9 cellular contexts compared by ENCODE assay signal in the genomic region with DNA sequence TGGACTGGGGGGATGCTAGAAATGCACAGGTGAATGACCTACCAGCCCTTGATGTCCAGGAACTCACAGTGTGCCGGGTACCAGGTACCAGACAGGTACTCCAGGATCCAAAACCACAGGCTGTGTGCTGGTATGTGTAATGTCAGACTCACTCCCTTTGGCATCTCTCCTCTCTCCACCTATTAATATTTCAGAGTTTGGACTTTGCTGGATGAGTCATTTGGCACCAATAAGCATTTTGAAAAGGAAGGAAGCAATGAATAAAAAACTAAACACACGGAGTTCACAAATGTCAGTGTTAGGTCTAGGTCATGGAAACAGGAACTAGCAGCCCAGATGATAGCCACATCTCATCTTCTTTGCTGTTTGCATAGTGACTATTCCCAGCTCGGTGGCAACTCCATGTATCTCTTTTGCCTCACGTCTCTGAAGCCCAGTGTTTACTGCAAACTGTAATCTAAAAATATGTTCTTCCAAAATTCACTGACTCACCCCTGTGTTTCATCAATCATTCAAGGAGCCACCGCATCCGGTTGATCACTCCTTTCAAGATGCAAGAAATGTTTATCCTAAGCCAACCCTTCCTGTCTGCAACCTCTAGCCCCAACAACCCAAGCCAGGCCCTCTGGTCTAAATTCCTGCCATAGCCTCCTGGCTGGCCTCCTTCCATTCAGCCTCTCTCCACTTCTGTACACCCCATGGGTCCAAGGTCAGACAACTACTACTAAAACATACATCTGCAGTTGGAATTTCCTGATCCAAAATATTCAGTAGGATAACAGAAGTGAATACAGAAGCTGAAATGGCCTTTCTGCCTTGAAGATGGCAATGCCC. TPM values are rescaled to one million over a fixed set of nuclear protein-coding genes. Genes with fewer than 3 reads are reported as not detected.
DNase-seq lines count a peak whose midpoint lies in the region; ATAC-seq and TF ChIP-seq lines count a peak whose summit lies in the region.
"Had no signal": no experiment of that assay in that cellular context is flagged by ENCODE, and none has a peak within 500 bp of the region (broad histone marks: within the 10 kb centered on the region; RNA-seq: fewer than 3 reads in every experiment).

No MANE protein-coding gene starts in this region.

- peak; percentile 78 for ATAC-seq in activated CD8-positive, alpha-beta T cell treated with anti-CD3 and anti-CD28 coated beads for 36 hours
- ATAC-seq in heart left ventricle (peak; percentile 69 to 84 (median 81)), GM21786 (IDR thresholded peaks at IDR 0.05; ENCODE audit: unreplicated experiment) (no peak)

- H3K27me3 ChIP-seq in heart left ventricle = no peaks in the 10 kb centered on the region

- intact Hi-C loops in activated CD8-positive, alpha-beta T cell treated with anti-CD3 and anti-CD28 coated beads for 36 hours (cut with micrococcal nuclease) = no loop called here
- intact Hi-C loops in heart left ventricle (cut with DNase I) = loop anchor here in 2 of 10 donors (5.0 kb wide), 1 partner anchor 36 kb away; no protein-coding TSS in a partner anchor

- no peak for TF ChIP-seq CTCF in activated CD8-positive, alpha-beta T cell treated with anti-CD3 and anti-CD28 coated beads for 36 hours (IDR thresholded peaks at IDR 0.05)
- no peak for TF ChIP-seq CTCF in heart left ventricle (IDR thresholded peaks at IDR 0.05)

- H3K4me3 ChIP-seq in heart left ventricle = no peak overlapping the region

- no peak overlapping the region for H3K4me3 Mint-ChIP-seq in activated CD8-positive, alpha-beta T cell treated with anti-CD3 and anti-CD28 coated beads for 36 hours
- H3K4me3 Mint-ChIP-seq: activated naive CD8-positive, alpha-beta T cell had no signal

- H3K9me3 ChIP-seq in heart left ventricle = no peaks in the 10 kb centered on the region

- peaks cover 6 to 78% (median 66%) of the 10 kb centered on the region in 12 donors for H3K4me1 ChIP-seq in heart left ventricle

- WGBS in heart left ventricle, 4 donors = 10 to 17% (median 12%) methylated on average over 6 of the region's 6 CpGs

- no peak overlapping the region for H3K27ac Mint-ChIP-seq in activated CD8-positive, alpha-beta T cell treated with anti-CD3 and anti-CD28 coated beads for 36 hours
- H3K27ac Mint-ChIP-seq: activated naive CD8-positive, alpha-beta T cell had no signal

- POLR2A ChIA-PET in activated CD8-positive, alpha-beta T cell treated with anti-CD3 and anti-CD28 coated beads for 36 hours (lab: Charles Lee) = no interaction called here

- H3K27ac ChIP-seq in heart left ventricle = peak overlapping the region; percentile 44 to 84 (median 62)

- peak; percentile 92 for DNase-seq in AG08395 (ENCODE audit: low spot score)
- peak; percentile 96 for DNase-seq in HS-27A (ENCODE audit: low read depth)
- DNase-seq in activated CD8-positive, alpha-beta T cell treated with anti-CD3 and anti-CD28 coated beads for 36 hours = peak; percentile 62
- peak in 2 of 5 donors; percentile 34 to 52 for DNase-seq in heart left ventricle
- DNase-seq in stimulated activated CD8-positive, alpha-beta memory T cell treated with anti-CD3 and anti-CD28 coated beads, Interleukin-4, amount 100 ng/mL, for 48 hours = peak; percentile 27
- DNase-seq in NCI-H146 (lab: John Stamatoyannopoulos, UW) = no peak
- no peak for DNase-seq in middle frontal gyrus (ENCODE audit: extremely low spot score, low spot score)

- no peaks in the 10 kb centered on the region for H3K36me3 Mint-ChIP-seq in activated CD8-positive, alpha-beta T cell treated with anti-CD3 and anti-CD28 coated beads for 36 hours (ENCODE audit: low read depth)
- H3K36me3 Mint-ChIP-seq: activated naive CD8-positive, alpha-beta T cell had no signal

- H3K9me3 Mint-ChIP-seq in activated CD8-positive, alpha-beta T cell treated with anti-CD3 and anti-CD28 coated beads for 36 hours = no peaks in the 10 kb centered on the region

- TF ChIP-seq POLR2A in heart left ventricle (IDR thresholded peaks at IDR 0.05) = no peak

- peaks cover 11% of the 10 kb centered on the region for H3K4me1 Mint-ChIP-seq in activated CD8-positive, alpha-beta T cell treated with anti-CD3 and anti-CD28 coated beads for 36 hours (ENCODE audit: low read depth)

- CTCF ChIA-PET in activated CD8-positive, alpha-beta T cell treated with anti-CD3 and anti-CD28 coated beads for 36 hours (lab: Charles Lee) = interaction anchor here (0.7 kb wide), 1 partner anchor 11 kb away, joined by 3 read pairs; no protein-coding TSS in a partner anchor

- H3K27me3 Mint-ChIP-seq in activated CD8-positive, alpha-beta T cell treated with anti-CD3 and anti-CD28 coated beads for 36 hours = peaks cover 27% of the 10 kb centered on the region

- H3K36me3 ChIP-seq in heart left ventricle = no peaks in the 10 kb centered on the region

RNA-seq across cellular contexts. Expression of a gene that starts 8.4 kb away (rescaled TPM):
- 1 to 10 TPM in 1 of 2 experiments, under 1 TPM in 1; 0.41 to 1.1 TPM for total RNA-seq in activated CD8-positive, alpha-beta T cell treated with anti-CD3 and anti-CD28 coated beads for 36 hours
- 100 to 1,000 TPM in 8 of 9 donors, 10 to 100 TPM in 1; 96.3 to 223 (median 118) TPM for total RNA-seq in heart left ventricle
- polyA plus RNA-seq in heart left ventricle = 100 to 1,000 TPM in 1 of 2 donors, 10 to 100 TPM in 1; 23.1 to 159 TPM

RNA-seq across cellular contexts. Expression of a gene that starts 55.8 kb away (rescaled TPM):
- total RNA-seq in activated CD8-positive, alpha-beta T cell treated with anti-CD3 and anti-CD28 coated beads for 36 hours = not detected
- under 1 TPM in 1 of 9 donors, not detected in 8; 0.08 TPM for total RNA-seq in heart left ventricle
- under 1 TPM in 1 of 2 donors, not detected in 1; 0.15 TPM for polyA plus RNA-seq in heart left ventricle

Comparison
In these comparisons a context has a peak if more than half of its experiments do, and no peak if none do; other contexts are left out.
1. DNase-seq: peak in AG08395 (single experiment), HS-27A (single experiment), activated CD8-positive, alpha-beta T cell treated with anti-CD3 and anti-CD28 coated beads for 36 hours (single experiment) and stimulated activated CD8-positive, alpha-beta memory T cell treated with anti-CD3 and anti-CD28 coated beads, Interleukin-4, amount 100 ng/mL, for 48 hours (single experiment); none in NCI-H146 (single experiment) and middle frontal gyrus (single experiment).
2. RNA of a gene that starts 8.4 kb away (total RNA-seq): 96.3 to 223 TPM in heart left ventricle; 0.41 to 1.1 TPM in activated CD8-positive, alpha-beta T cell treated with anti-CD3 and anti-CD28 coated beads for 36 hours; every median in the first group is over 10 times any median in the second.